ENCODE assay signal across 22 cellular contexts in the genomic region with DNA sequence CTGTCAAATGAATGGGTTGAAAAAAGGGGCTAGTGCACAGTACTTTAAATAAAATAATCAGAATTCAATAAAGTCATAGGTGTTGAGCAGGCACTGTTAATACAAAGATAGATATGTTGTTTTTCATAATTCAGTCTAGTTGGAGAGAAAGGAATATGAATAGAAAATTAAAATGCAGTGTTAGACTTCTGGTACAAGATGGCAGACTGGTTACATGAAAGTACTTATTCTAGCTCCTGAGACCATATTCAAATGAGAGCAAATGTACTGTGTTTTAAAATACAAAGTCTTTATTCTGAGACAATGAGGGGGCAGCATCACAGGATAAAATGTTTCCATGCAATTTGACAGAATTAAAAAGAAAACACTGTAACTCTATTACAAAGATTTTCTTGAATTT.
DNase-seq lines count a peak whose midpoint lies in the region; TF ChIP-seq lines count a peak whose summit lies in the region.
"Had no signal": no experiment of that assay in that cellular context is flagged by ENCODE, and none has a peak within 500 bp of the region (broad histone marks: within the 10 kb centered on the region; RNA-seq: fewer than 3 reads in every experiment).

No MANE protein-coding gene starts in this region.

- DNase-seq in myocyte (ENCODE audit: low read depth) (peak; percentile 3), KBM-7 (no peak), ureter (ENCODE audit: low spot score) (no peak), SKM-1 (lab: John Stamatoyannopoulos, UW; ENCODE audit: unreplicated experiment) (no peak)
- DNase-seq: CD4-positive, CD25-positive, alpha-beta regulatory T cell; DMS153; DND-41; GM23248; H7; KG1; NCI-H1092 treated with DMSO at 0.1 percent for 48 hours; NCI-H1436; NCI-H187; NCI-H2171 treated with DMSO at 0.1 percent for 48 hours; NCI-H524; NCI-H748 treated with DMSO at 0.1 percent for 48 hours; NK-92 treated with Interleukin-12 subunit alpha and Interleukin-12 subunit beta, amount 100 ng/mL, for 24 hours; PC-9; SJCRH30 had no signal

- H3K9ac ChIP-seq in BLaER1 (peak overlapping the region; percentile 96), OCI-LY3 (ENCODE audit: low read length) (no peak overlapping the region)
- H3K9ac ChIP-seq: GM23248 had no signal

- H2AFZ ChIP-seq in OCI-LY3 (ENCODE audit: low read depth, low read length) = no peak overlapping the region
- H2AFZ ChIP-seq: GM23248, PC-9 had no signal

- H3K36me3 ChIP-seq in BLaER1 (peaks cover 3% of the 10 kb centered on the region; the same call in 1 of the 2 replicates), OCI-LY3 (replicated peaks; ENCODE audit: low read depth, low read length) (no peaks in the 10 kb centered on the region)
- H3K36me3 ChIP-seq: SJCRH30 had no signal

- peak overlapping the region; percentile 67 for H3K4me3 ChIP-seq in BLaER1
- H3K4me3 ChIP-seq in OCI-LY3 (ENCODE audit: low read length) = no peak overlapping the region
- H3K4me3 ChIP-seq: GM23248, PC-9, SJCRH30 had no signal

- H4K20me1 ChIP-seq in BLaER1 (no peaks in the 10 kb centered on the region), OCI-LY3 (ENCODE audit: insufficient read depth, low read length) (no peaks in the 10 kb centered on the region)

- H3K27ac ChIP-seq in 22Rv1 (no peak overlapping the region), BLaER1 (peak overlapping the region; percentile 97), OCI-LY3 (ENCODE audit: low read length) (no peak overlapping the region)
- H3K27ac ChIP-seq: GM23248, PC-9, SJCRH30 had no signal

- no peaks in the 10 kb centered on the region for H3K79me2 ChIP-seq in OCI-LY3 (ENCODE audit: low read length)

- H3K4me1 ChIP-seq in BLaER1 (peaks cover 38% of the 10 kb centered on the region), OCI-LY3 (ENCODE audit: low read length) (no peaks in the 10 kb centered on the region)
- H3K4me1 ChIP-seq: SJCRH30 had no signal

- in situ Hi-C loops in KBM-7 (cut with MboI; ENCODE audit: low pct_unique_long_range_greater_than_20kb, low sequenced_read_pairs) = no loop called here

- TF ChIP-seq CTCF in 22Rv1 (IDR thresholded peaks at IDR 0.05) (peak; percentile 23), OCI-LY3 (IDR thresholded peaks at IDR 0.05; ENCODE audit: low read depth, low read length) (0 out of 2 replicates have a peak, but pooled peaks have one; percentile 4)

- H3K4me2 ChIP-seq in BLaER1 = peak overlapping the region; percentile 90
- no peak overlapping the region for H3K4me2 ChIP-seq in OCI-LY3 (ENCODE audit: low read length)
- H3K4me2 ChIP-seq: PC-9 had no signal

- H3K9me3 ChIP-seq in BLaER1 = peaks cover 16% of the 10 kb centered on the region; the same call in 1 of the 2 replicates
- H3K9me3 ChIP-seq in OCI-LY3 (ENCODE audit: insufficient read depth, low read length) = no peaks in the 10 kb centered on the region
- H3K9me3 ChIP-seq: SJCRH30 had no signal

- no peaks in the 10 kb centered on the region for H3K27me3 ChIP-seq in BLaER1
- no peaks in the 10 kb centered on the region for H3K27me3 ChIP-seq in OCI-LY3 (ENCODE audit: low read depth, low read length)
- H3K27me3 ChIP-seq: SJCRH30 had no signal
